In genomic region chr2:241618836-241619235, GRCh38 we compare ENCODE assay signal across 1 cellular context.
TF ChIP-seq lines count a peak whose summit lies in the region.

No MANE protein-coding gene starts in this region.

TF ChIP-seq in K562, 482 proteins besides CTCF, POLR2A, EP300 and RAD21:
- TF ChIP-seq ZFPM2 (CRISPR knock-in tag; IDR thresholded peaks at IDR 0.05), result no peak
- TF ChIP-seq, protein P1, sequence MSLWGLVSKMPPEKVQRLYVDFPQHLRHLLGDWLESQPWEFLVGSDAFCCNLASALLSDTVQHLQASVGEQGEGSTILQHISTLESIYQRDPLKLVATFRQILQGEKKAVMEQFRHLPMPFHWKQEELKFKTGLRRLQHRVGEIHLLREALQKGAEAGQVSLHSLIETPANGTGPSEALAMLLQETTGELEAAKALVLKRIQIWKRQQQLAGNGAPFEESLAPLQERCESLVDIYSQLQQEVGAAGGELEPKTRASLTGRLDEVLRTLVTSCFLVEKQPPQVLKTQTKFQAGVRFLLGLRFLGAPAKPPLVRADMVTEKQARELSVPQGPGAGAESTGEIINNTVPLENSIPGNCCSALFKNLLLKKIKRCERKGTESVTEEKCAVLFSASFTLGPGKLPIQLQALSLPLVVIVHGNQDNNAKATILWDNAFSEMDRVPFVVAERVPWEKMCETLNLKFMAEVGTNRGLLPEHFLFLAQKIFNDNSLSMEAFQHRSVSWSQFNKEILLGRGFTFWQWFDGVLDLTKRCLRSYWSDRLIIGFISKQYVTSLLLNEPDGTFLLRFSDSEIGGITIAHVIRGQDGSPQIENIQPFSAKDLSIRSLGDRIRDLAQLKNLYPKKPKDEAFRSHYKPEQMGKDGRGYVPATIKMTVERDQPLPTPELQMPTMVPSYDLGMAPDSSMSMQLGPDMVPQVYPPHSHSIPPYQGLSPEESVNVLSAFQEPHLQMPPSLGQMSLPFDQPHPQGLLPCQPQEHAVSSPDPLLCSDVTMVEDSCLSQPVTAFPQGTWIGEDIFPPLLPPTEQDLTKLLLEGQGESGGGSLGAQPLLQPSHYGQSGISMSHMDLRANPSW (CRISPR knock-in tag; IDR thresholded peaks at IDR 0.05), result no peak
- no peak for TF ChIP-seq SIRT6 (IDR thresholded peaks at IDR 0.05; ENCODE audit: low read depth, low read length)
- no peak for TF ChIP-seq TGIF2 (CRISPR knock-in tag; IDR thresholded peaks at IDR 0.05)
- TF ChIP-seq CSDE1 (IDR thresholded peaks at IDR 0.05), result no peak
- TF ChIP-seq MEF2D (tag; conservative IDR thresholded peaks at IDR 0.05; ENCODE audit: low read depth), result no peak
- no peak for TF ChIP-seq THRAP3 (IDR thresholded peaks at IDR 0.05; ENCODE audit: borderline replicate concordance)
- TF ChIP-seq ZNF133 (CRISPR knock-in tag; IDR thresholded peaks at IDR 0.05), result no peak
- TF ChIP-seq, protein P2, sequence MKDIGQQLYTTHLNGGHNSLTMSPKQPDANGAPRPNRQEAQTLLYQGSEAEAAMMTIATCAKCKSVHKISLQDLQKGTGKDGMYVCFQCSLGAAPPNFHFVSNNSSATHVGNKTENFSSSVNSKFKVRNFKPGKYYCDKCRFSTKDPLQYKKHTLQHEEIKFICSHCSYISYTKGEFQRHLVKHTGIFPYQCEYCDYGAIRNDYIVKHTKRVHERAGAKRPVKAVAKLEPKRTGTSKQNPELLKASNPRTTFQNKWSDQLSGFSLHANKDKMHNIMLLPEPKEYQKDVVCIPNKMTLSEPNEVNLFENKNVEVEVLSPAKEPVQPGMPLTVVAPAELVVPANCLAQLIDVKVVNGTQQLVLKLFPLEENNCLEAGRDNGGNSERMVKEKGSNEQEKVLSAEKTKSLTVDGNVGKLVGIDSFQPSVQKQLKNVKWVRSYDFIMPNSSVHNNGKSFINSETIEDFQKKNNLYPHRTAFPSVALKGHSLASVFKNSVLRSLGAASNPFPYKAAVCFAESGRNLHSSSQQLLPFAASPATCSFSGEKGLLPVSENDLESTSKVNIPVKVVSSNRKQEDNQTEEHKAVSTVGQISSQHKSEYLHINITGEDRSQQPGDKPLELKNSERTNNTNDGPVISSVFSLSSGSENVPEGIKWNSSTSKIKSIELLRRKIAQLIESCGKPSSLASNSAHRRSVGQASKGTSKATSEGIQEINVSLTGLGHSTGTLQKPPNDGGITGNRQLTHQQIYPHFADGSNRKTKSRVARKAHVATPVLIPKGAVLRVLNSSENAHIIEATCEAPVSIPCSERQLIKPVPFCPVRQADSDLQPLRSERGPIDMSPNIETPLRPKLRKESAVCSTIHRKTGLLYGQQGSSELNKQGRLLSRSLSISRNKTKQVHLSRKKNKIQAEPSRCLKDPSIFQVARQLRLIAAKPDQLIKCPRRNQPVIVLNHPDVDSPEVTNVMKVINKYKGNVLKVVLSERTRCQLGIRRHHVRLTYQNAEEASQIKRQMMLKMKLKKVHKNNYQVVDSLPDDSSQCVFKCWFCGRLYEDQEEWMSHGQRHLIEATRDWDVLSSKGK (CRISPR knock-in tag; IDR thresholded peaks at IDR 0.05), result no peak
- no peak for TF ChIP-seq ATF4 (CRISPR knock-in tag; IDR thresholded peaks at IDR 0.05)
